In genomic region chr22:48680601-48681000, GRCh38 we compare ENCODE assay signal across 25 cellular contexts.
DNase-seq lines count a peak whose midpoint lies in the region; ATAC-seq, FAIRE-seq and TF ChIP-seq lines count a peak whose summit lies in the region.
"Had no signal": no experiment of that assay in that cellular context is flagged by ENCODE, and none has a peak within 500 bp of the region (broad histone marks: within the 10 kb centered on the region; RNA-seq: fewer than 3 reads in every experiment).

No MANE protein-coding gene starts in this region.

- DNase-seq in Right ventricle myocardium superior, result peak; percentile 27
- DNase-seq in left ventricle myocardium inferior, result no peak
- DNase-seq in kidney, result peak; percentile 43
- peak; percentile 20 for DNase-seq in lower lobe of right lung
- DNase-seq in OCI-M2 (lab: John Stamatoyannopoulos, UW; ENCODE audit: unreplicated experiment), result no peak
- no peak for DNase-seq in NCI-H1930 (lab: John Stamatoyannopoulos, UW)
- DNase-seq in putamen (ENCODE audit: low spot score), result no peak
- DNase-seq: AML-193; C1 segment of cervical spinal cord; CD4-positive, alpha-beta memory T cell; CD4-positive, CD25-positive, alpha-beta regulatory T cell; COR-L47; DMS 273 treated with DMSO at 0.1 percent for 48 hours; DMS153; DMS53; DMS79; DND-41; EL; GDM1 had no signal

- peaks cover 21% of the 10 kb centered on the region for H3K27me3 ChIP-seq in left ventricle myocardium inferior (ENCODE audit: low read depth)
- no peaks in the 10 kb centered on the region for H3K27me3 ChIP-seq in BLaER1
- H3K27me3 ChIP-seq in lower lobe of right lung (ENCODE audit: low read depth), result no peaks in the 10 kb centered on the region

- no peaks in the 10 kb centered on the region for H4K20me1 ChIP-seq in BLaER1

- FAIRE-seq in kidney (lab: Jason Lieb, UNC), result no peak
- FAIRE-seq: A549, GM12878, GM12892, GM18507 had no signal

- H3K4me1 ChIP-seq in left ventricle myocardium inferior, result no peaks in the 10 kb centered on the region
- peaks cover 57% of the 10 kb centered on the region for H3K4me1 ChIP-seq in BLaER1
- H3K4me1 ChIP-seq in kidney (ENCODE audit: control insufficient read depth in 1 of 2, insufficient read depth in 1 of 2, low read depth in 1 of 2, low read length in 2 of 2), result no peaks in the 10 kb centered on the region
- H3K4me1 ChIP-seq in lower lobe of right lung, result no peaks in the 10 kb centered on the region
- H3K4me1 ChIP-seq: A549 had no signal

- intact Hi-C loops in Right ventricle myocardium superior (cut with DNase I), result no loop called here
- intact Hi-C loops in left ventricle myocardium inferior (cut with micrococcal nuclease), result no loop called here
- intact Hi-C loops in kidney (cut with DNase I), result no loop called here
- intact Hi-C loops in lower lobe of right lung (cut with DNase I), result no loop called here

- H3K36me3 ChIP-seq in left ventricle myocardium inferior (no peaks in the 10 kb centered on the region), BLaER1 (no peaks in the 10 kb centered on the region), kidney (ENCODE audit: control insufficient read depth in 1 of 2, insufficient read depth in 2 of 2, low read length in 2 of 2) (no peaks in the 10 kb centered on the region), lower lobe of right lung (no peaks in the 10 kb centered on the region)

- H3K9ac ChIP-seq in BLaER1 (no peak overlapping the region), kidney (ENCODE audit: low read length in 2 of 2) (no peak overlapping the region)

- TF ChIP-seq CTCF in left ventricle myocardium inferior (IDR thresholded peaks at IDR 0.05; ENCODE audit: borderline replicate concordance), result no peak
- TF ChIP-seq CTCF in kidney (IDR thresholded peaks at IDR 0.05; ENCODE audit: borderline replicate concordance, extremely low read depth, insufficient read depth), result no peak
- TF ChIP-seq CTCF in lower lobe of right lung (IDR thresholded peaks at IDR 0.05), result no peak

- H3K4me2 ChIP-seq in BLaER1, result no peak overlapping the region; the same call in 1 of the 2 replicates
- H3K4me2 ChIP-seq: A549 had no signal

- no peaks in the 10 kb centered on the region for H3K9me3 ChIP-seq in left ventricle myocardium inferior (replicated peaks)
- no peaks in the 10 kb centered on the region for H3K9me3 ChIP-seq in BLaER1
- H3K9me3 ChIP-seq in kidney (ENCODE audit: control insufficient read depth in 1 of 2, low read length in 2 of 2), result no peaks in the 10 kb centered on the region
- H3K9me3 ChIP-seq in lower lobe of right lung, result no peaks in the 10 kb centered on the region
- H3K9me3 ChIP-seq: A549 had no signal

- no peak for ATAC-seq in Right ventricle myocardium superior (ENCODE audit: poor library complexity)
- ATAC-seq in lower lobe of right lung, result no peak
- ATAC-seq: A549, GM12878 had no signal

- H3K4me3 ChIP-seq in left ventricle myocardium inferior (no peak overlapping the region), BLaER1 (no peak overlapping the region), kidney (ENCODE audit: low read length in 2 of 2) (no peak overlapping the region), lower lobe of right lung (no peak overlapping the region)
- H3K4me3 ChIP-seq: A549, GM12878 had no signal

- no peak overlapping the region for H3K27ac ChIP-seq in left ventricle myocardium inferior (replicated peaks)
- H3K27ac ChIP-seq in BLaER1, result peak overlapping the region; percentile 13; the same call in 1 of the 2 replicates
- no peak overlapping the region for H3K27ac ChIP-seq in kidney (ENCODE audit: low read depth in 2 of 2, low read length in 2 of 2)
- no peak overlapping the region for H3K27ac ChIP-seq in lower lobe of right lung
- H3K27ac ChIP-seq: 22Rv1, A549 had no signal

Comparison
In these comparisons a context has a peak if more than half of its experiments do, and no peak if none do; other contexts are left out.
1. DNase-seq: peak in Right ventricle myocardium superior (single experiment), kidney (single experiment) and lower lobe of right lung (single experiment); none in left ventricle myocardium inferior (single experiment), OCI-M2 (single experiment), NCI-H1930 (0 of 2) and putamen (single experiment).